Comparison of ENCODE assay signal across 8 cellular contexts in the genomic region with DNA sequence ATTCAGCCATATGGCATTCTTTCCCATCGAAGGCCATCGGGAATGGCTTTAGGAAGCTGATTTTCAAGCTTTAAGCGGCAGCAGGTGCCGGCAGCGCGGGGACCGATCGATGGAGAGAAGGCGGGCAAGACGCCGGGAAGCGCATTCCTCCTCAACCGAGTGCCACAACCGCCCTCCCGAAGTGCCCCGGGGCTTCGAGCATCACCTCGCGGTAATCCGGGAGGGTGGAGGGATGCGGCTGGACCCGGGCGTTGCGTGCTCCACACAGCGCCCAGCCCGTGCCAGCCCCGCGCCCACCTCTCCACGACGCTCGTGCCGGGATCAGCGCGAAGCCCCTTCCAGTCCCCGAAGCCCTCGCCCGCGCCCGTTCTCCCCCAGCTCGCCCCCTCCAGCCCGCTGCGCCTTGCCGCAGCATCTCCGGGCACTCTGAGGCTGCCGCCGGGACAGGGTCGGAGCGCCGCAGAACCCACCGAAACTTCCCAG. TPM values are rescaled to one million over a fixed set of nuclear protein-coding genes. Genes with fewer than 3 reads are reported as not detected.
A peak's percentile ranks its signal among the peaks of the same experiment; 100 is the strongest.
DNase-seq lines count a peak whose midpoint lies in the region; ATAC-seq and TF ChIP-seq lines count a peak whose summit lies in the region.

No MANE protein-coding gene starts in this region.

- TF ChIP-seq EP300 in suprapubic skin (IDR thresholded peaks at IDR 0.05) = no peak

- H3K9ac ChIP-seq in endodermal cell (ENCODE audit: extremely low read depth, low read length, poor library complexity, severe bottlenecking) = peak overlapping the region; percentile 57
- H3K9ac ChIP-seq in mucosa of stomach (ENCODE audit: low read length) = peak overlapping the region; percentile 57

- H3K4me1 Mint-ChIP-seq in endodermal cell = peaks cover 32% of the 10 kb centered on the region

- no peak for TF ChIP-seq POLR2A in suprapubic skin (IDR thresholded peaks at IDR 0.05)

- H3K4me3 ChIP-seq in endodermal cell (ENCODE audit: low read length) (peak overlapping the region; percentile 84), mucosa of stomach (ENCODE audit: low read length) (no peak overlapping the region), suprapubic skin (peak overlapping the region; percentile 70)

- ATAC-seq in HG03045 (IDR thresholded peaks at IDR 0.05; ENCODE audit: unreplicated experiment) (no peak), HG03342 (IDR thresholded peaks at IDR 0.05; ENCODE audit: unreplicated experiment) (no peak)

- H3K4me1 ChIP-seq in endodermal cell (ENCODE audit: control insufficient read depth, insufficient read depth, low read length) (peaks cover 3% of the 10 kb centered on the region), mucosa of stomach (ENCODE audit: control insufficient read depth, insufficient read depth, low read length) (peaks cover 4% of the 10 kb centered on the region), suprapubic skin (peaks cover 7% of the 10 kb centered on the region)

- WGBS in endodermal cell (ENCODE audit: insufficient coverage in 1 of 2, insufficient read length in 1 of 2), 2 experiments = 0% methylated on average over 34 to 50 of the region's 50 CpGs
- 3% methylated on average over 11 of the region's 50 CpGs for WGBS in suprapubic skin

- peaks cover 33% of the 10 kb centered on the region for H3K27me3 Mint-ChIP-seq in endodermal cell (ENCODE audit: insufficient read depth)

- peaks cover 13% of the 10 kb centered on the region for H3K9me3 ChIP-seq in endodermal cell (ENCODE audit: control insufficient read depth, low read length)
- no peaks in the 10 kb centered on the region for H3K9me3 ChIP-seq in mucosa of stomach (ENCODE audit: control insufficient read depth, low read length)
- H3K9me3 ChIP-seq in suprapubic skin = no peaks in the 10 kb centered on the region

- TF ChIP-seq CTCF in endodermal cell (conservative IDR thresholded peaks at IDR 0.05) (no peak), suprapubic skin (IDR thresholded peaks at IDR 0.05) (no peak)

- H3K27me3 ChIP-seq in endodermal cell (ENCODE audit: control insufficient read depth, insufficient read depth, low read length, poor library complexity, severe bottlenecking) (peaks cover 28% of the 10 kb centered on the region), mucosa of stomach (ENCODE audit: control insufficient read depth, insufficient read depth, low read length) (peaks cover 50% of the 10 kb centered on the region), suprapubic skin (peaks cover 3% of the 10 kb centered on the region)

- H3K9me3 Mint-ChIP-seq in endodermal cell = peaks cover 11% of the 10 kb centered on the region

- H3K27ac ChIP-seq in endodermal cell (ENCODE audit: low read depth, low read length) (peak overlapping the region; percentile 48), suprapubic skin (peak overlapping the region; percentile 72)

- H3K27ac Mint-ChIP-seq in endodermal cell = peak overlapping the region; percentile 66

- H3K4me3 Mint-ChIP-seq in endodermal cell = peak overlapping the region; percentile 58

- DNase-seq in activated effector memory CD4-positive, alpha-beta T cell treated with anti-CD3 and anti-CD28 coated beads, Interleukin-2, amount 50 U/mL, for 16 hours = peak; percentile 70
- no peak for DNase-seq in activated effector memory CD4-positive, alpha-beta T cell treated with Interleukin-2 at 50 U/mL for 16 hours
- peak; percentile 18 for DNase-seq in activated CD4-positive, alpha-beta T cell treated with anti-CD3 and anti-CD28 coated beads, Interleukin-2, amount 50 U/mL, for 1 hour
- DNase-seq in endodermal cell = peak; percentile 88
- peak in 1 of 2 donors; percentile 71 for DNase-seq in suprapubic skin (ENCODE audit: low spot score in 2 of 2)

- peaks cover 7% of the 10 kb centered on the region for H3K36me3 Mint-ChIP-seq in endodermal cell (ENCODE audit: low read depth)

- H3K36me3 ChIP-seq in endodermal cell (ENCODE audit: control insufficient read depth, insufficient read depth, low read length) = no peaks in the 10 kb centered on the region
- H3K36me3 ChIP-seq in mucosa of stomach (ENCODE audit: control insufficient read depth, insufficient read depth, low read length) = no peaks in the 10 kb centered on the region
- no peaks in the 10 kb centered on the region for H3K36me3 ChIP-seq in suprapubic skin

RNA-seq across cellular contexts. Expression of a gene that starts 3.2 kb away (rescaled TPM):
- 10 to 100 TPM; 17.5 to 30.8 TPM for total RNA-seq in endodermal cell
- polyA plus RNA-seq in endodermal cell (2013, experiment 1 of 2) = 16.9 TPM
- polyA plus RNA-seq in endodermal cell (2013, experiment 2 of 2) = 12.0 TPM
- 1 to 10 TPM in 2 of 4 donors, under 1 TPM in 2; 0.31 to 2.6 (median 0.89) TPM for total RNA-seq in suprapubic skin

Comparison
In these comparisons a context has a peak if more than half of its experiments do, and no peak if none do; other contexts are left out.
1. RNA of a gene that starts 3.2 kb away (total RNA-seq): 17.5 to 30.8 TPM in endodermal cell; 0.31 to 2.6 TPM in suprapubic skin; every median in the first group is over 4 times any median in the second.